ENCODE assay signal across 24 cellular contexts in genomic region chr6:54059683-54060082, GRCh38. TPM values are rescaled to one million over a fixed set of nuclear protein-coding genes. Genes with fewer than 3 reads are reported as not detected.
A peak's percentile ranks its signal among the peaks of the same experiment; 100 is the strongest.
DNase-seq lines count a peak whose midpoint lies in the region; ATAC-seq, FAIRE-seq and TF ChIP-seq lines count a peak whose summit lies in the region.
"Had no signal": no experiment of that assay in that cellular context is flagged by ENCODE, and none has a peak within 500 bp of the region (broad histone marks: within the 10 kb centered on the region; RNA-seq: fewer than 3 reads in every experiment).

No MANE protein-coding gene starts in this region.

- CTCF ChIA-PET in HepG2 (lab: Yijun Ruan, JAX; ENCODE audit: low intra/inter-chr PET ratio, low total read pairs): no interaction called here

- ATAC-seq in HepG2: no peak
- ATAC-seq in right lobe of liver: no peak
- ATAC-seq: activated T-helper 17 cell treated with anti-CD3 and anti-CD28 coated beads, Interleukin-2, amount 50 U/mL, for 72 hours; CD8-positive, alpha-beta T cell had no signal

- TF ChIP-seq RAD21 in HepG2 (CRISPR knock-in tag; IDR thresholded peaks at IDR 0.05): no peak

- no peak overlapping the region for H3K4me3 Mint-ChIP-seq in T-helper 2 cell treated with Interferon-gamma antibody and Interleukin-4, amounts not matched to agents 5 μg/mL and 100 μg/mL, for 36 hours
- H3K4me3 Mint-ChIP-seq: activated T-helper 17 cell treated with anti-CD3 and anti-CD28 coated beads, Interleukin-2, amount 50 U/mL, for 72 hours; CD8-positive, alpha-beta T cell had no signal

- H3K27me3 ChIP-seq in HepG2 (ENCODE audit: control insufficient read depth in 1 of 2, insufficient read depth in 2 of 2, low read length in 2 of 2) (no peaks in the 10 kb centered on the region), right lobe of liver (no peaks in the 10 kb centered on the region), adipocyte (replicated peaks; ENCODE audit: control insufficient read depth, insufficient read depth, low read length) (no peaks in the 10 kb centered on the region)
- H3K27me3 ChIP-seq: Peyer's patch, thyroid gland had no signal

- intact Hi-C loops in HepG2 (cut with micrococcal nuclease; ENCODE audit: unreplicated experiment) (no loop called here), right lobe of liver (cut with DNase I) (no loop called here)

- peaks cover 9% of the 10 kb centered on the region for H3K4me1 ChIP-seq in HepG2 (ENCODE audit: insufficient read depth, low read length)
- H3K4me1 ChIP-seq in right lobe of liver: peaks cover 0 to 25% (median 2%) of the 10 kb centered on the region in 4 donors
- H3K4me1 ChIP-seq in adipocyte (ENCODE audit: control insufficient read depth, insufficient read depth, low read length): peaks cover 45% of the 10 kb centered on the region
- H3K4me1 ChIP-seq: Peyer's patch had no signal

- POLR2A ChIA-PET in HepG2 (lab: Yijun Ruan, JAX): no interaction called here

- no peaks in the 10 kb centered on the region for H3K9me3 ChIP-seq in HepG2 (ENCODE audit: low read length)
- H3K9me3 ChIP-seq in right lobe of liver: no peaks in the 10 kb centered on the region
- no peaks in the 10 kb centered on the region for H3K9me3 ChIP-seq in adipocyte (ENCODE audit: control insufficient read depth, low read length)
- H3K9me3 ChIP-seq: Peyer's patch, thyroid gland had no signal

- DNase-seq in HepG2 (ENCODE audit: low spot score) (no peak), right lobe of liver (no peak), adipocyte (ENCODE audit: low read depth) (peak; percentile 19), NCI-H1694 (lab: John Stamatoyannopoulos, UW) (no peak), EL (no peak), SIG-M5 (lab: John Stamatoyannopoulos, UW) (no peak)
- DNase-seq in T-helper 2 cell treated with Interferon-gamma antibody and Interleukin-4, amounts not matched to agents 5 μg/mL and 100 μg/mL, for 36 hours (ENCODE audit: low spot score): no peak
- DNase-seq: caudate nucleus; CD8-positive, alpha-beta T cell; hippocampal formation; NCI-H1417 treated with DMSO at 0.1 percent for 48 hours; NCI-H2171 treated with DMSO at 0.1 percent for 48 hours; NCI-H82; Peyer's patch; T1000; thyroid gland had no signal

- H3K36me3 ChIP-seq in HepG2 (replicated peaks in 1 of 2; ENCODE audit: control insufficient read depth in 1 of 2, insufficient read depth in 2 of 2, low read length in 2 of 2) (no peaks in the 10 kb centered on the region), right lobe of liver (no peaks in the 10 kb centered on the region), adipocyte (ENCODE audit: control insufficient read depth, insufficient read depth, low read length, severe bottlenecking) (no peaks in the 10 kb centered on the region)
- H3K36me3 ChIP-seq: Peyer's patch, thyroid gland had no signal

- no peak overlapping the region for H2AFZ ChIP-seq in HepG2 (ENCODE audit: low read length)

- H3K9ac ChIP-seq in HepG2 (ENCODE audit: insufficient read depth, low read depth, low read length) (no peak overlapping the region), adipocyte (ENCODE audit: low read length) (peak overlapping the region; percentile 76)

- H3K4me2 ChIP-seq in HepG2 (ENCODE audit: low read depth, low read length): 0 out of 2 replicates have a peak overlapping the region, but pooled peaks have one; percentile 25

- no peak overlapping the region for H3K27ac Mint-ChIP-seq in T-helper 2 cell treated with Interferon-gamma antibody and Interleukin-4, amounts not matched to agents 5 μg/mL and 100 μg/mL, for 36 hours
- H3K27ac Mint-ChIP-seq: activated T-helper 17 cell treated with anti-CD3 and anti-CD28 coated beads, Interleukin-2, amount 50 U/mL, for 72 hours; CD8-positive, alpha-beta T cell; progenitor cell of endocrine pancreas had no signal

- TF ChIP-seq CTCF in HepG2 (CRISPR knock-in tag; IDR thresholded peaks at IDR 0.05) (no peak), right lobe of liver (IDR thresholded peaks at IDR 0.05) (no peak)

- H3K27ac ChIP-seq in HepG2 (ENCODE audit: extremely low read length, insufficient read depth, low read length): no peak overlapping the region
- peak overlapping the region in 1 of 3 donors; percentile 29 for H3K27ac ChIP-seq in right lobe of liver
- H3K27ac ChIP-seq: Peyer's patch, SK-N-MC, thyroid gland had no signal

- H3K4me3 ChIP-seq in HepG2 (replicated peaks in 1 of 3; ENCODE audit: insufficient read depth in 1 of 3, low read depth in 2 of 3, low read length in 3 of 3) (no peak overlapping the region), right lobe of liver (no peak overlapping the region), adipocyte (ENCODE audit: low read length) (peak overlapping the region; percentile 67)
- H3K4me3 ChIP-seq: Peyer's patch, thyroid gland had no signal

- no peaks in the 10 kb centered on the region for H3K4me1 Mint-ChIP-seq in T-helper 2 cell treated with Interferon-gamma antibody and Interleukin-4, amounts not matched to agents 5 μg/mL and 100 μg/mL, for 36 hours (ENCODE audit: low read depth)
- H3K4me1 Mint-ChIP-seq: activated T-helper 17 cell treated with anti-CD3 and anti-CD28 coated beads, Interleukin-2, amount 50 U/mL, for 72 hours had no signal

- BruUV-seq in HepG2 (replicated peaks; lab: Mats Ljungman, UMichigan): no TSS peak

- TF ChIP-seq POLR2A in HepG2 (IDR thresholded peaks at IDR 0.05; ENCODE audit: insufficient read depth in 1 of 2, low read depth in 2 of 2, low read length in 2 of 2) (no peak), right lobe of liver (IDR thresholded peaks at IDR 0.05) (no peak)

- H4K20me1 ChIP-seq in HepG2 (ENCODE audit: insufficient read depth, low read length): no peaks in the 10 kb centered on the region

- H3K79me2 ChIP-seq in HepG2 (ENCODE audit: insufficient read depth, low read length): no peaks in the 10 kb centered on the region

- TF ChIP-seq EP300 in HepG2 (IDR thresholded peaks at IDR 0.05; ENCODE audit: low read depth in 2 of 2, low read length in 2 of 2) (no peak), HepG2 (CRISPR knock-in tag; IDR thresholded peaks at IDR 0.05; ENCODE audit: borderline replicate concordance) (no peak)

- 39% methylated on average over 2 of the region's 2 CpGs for WGBS in HepG2 (ENCODE audit: low lambda C conversion rate)
- WGBS in right lobe of liver (ENCODE audit: insufficient coverage, low coverage, low lambda C conversion rate, missing lambda C conversion rate): 28% methylated on average over 2 of the region's 2 CpGs

- H3K27me3 Mint-ChIP-seq in T-helper 2 cell treated with Interferon-gamma antibody and Interleukin-4, amounts not matched to agents 5 μg/mL and 100 μg/mL, for 36 hours (ENCODE audit: low read depth): no peaks in the 10 kb centered on the region
- H3K27me3 Mint-ChIP-seq: activated T-helper 17 cell treated with anti-CD3 and anti-CD28 coated beads, Interleukin-2, amount 50 U/mL, for 72 hours; progenitor cell of endocrine pancreas had no signal

- FAIRE-seq in HepG2 (lab: Jason Lieb, UNC) (no peak), islet of Langerhans (lab: Jason Lieb, UNC) (peak; percentile 90)

- H3K9me3 Mint-ChIP-seq in T-helper 2 cell treated with Interferon-gamma antibody and Interleukin-4, amounts not matched to agents 5 μg/mL and 100 μg/mL, for 36 hours: no peaks in the 10 kb centered on the region
- H3K9me3 Mint-ChIP-seq: activated T-helper 17 cell treated with anti-CD3 and anti-CD28 coated beads, Interleukin-2, amount 50 U/mL, for 72 hours; CD8-positive, alpha-beta T cell had no signal

- in situ Hi-C loops in HepG2 (cut with HindIII; ENCODE audit: extremely low pct_ligation_motif_present, low pct_unique_long_range_greater_than_20kb): no loop called here

- H3K36me3 Mint-ChIP-seq in T-helper 2 cell treated with Interferon-gamma antibody and Interleukin-4, amounts not matched to agents 5 μg/mL and 100 μg/mL, for 36 hours (ENCODE audit: low read depth): no peaks in the 10 kb centered on the region
- H3K36me3 Mint-ChIP-seq: CD8-positive, alpha-beta T cell had no signal

TF ChIP-seq in HepG2, 621 proteins besides CTCF, POLR2A, EP300 and RAD21 (continues in another document):
- TF ChIP-seq SOX5 (CRISPR knock-in tag; IDR thresholded peaks at IDR 0.05; ENCODE audit: borderline replicate concordance) (no peak), CENPX (CRISPR knock-in tag; IDR thresholded peaks at IDR 0.05) (no peak), GATA4 (IDR thresholded peaks at IDR 0.05; ENCODE audit: borderline replicate concordance, low read depth) (no peak), DR1 (CRISPR knock-in tag; IDR thresholded peaks at IDR 0.05) (no peak), KLF11 (CRISPR knock-in tag; IDR thresholded peaks at IDR 0.05) (no peak), HNF4G (IDR thresholded peaks at IDR 0.05; ENCODE audit: borderline replicate concordance, low read depth, low read length) (no peak), HNF4G (CRISPR knock-in tag; IDR thresholded peaks at IDR 0.05; ENCODE audit: borderline replicate concordance, low read depth) (no peak), MZF1 (CRISPR knock-in tag; IDR thresholded peaks at IDR 0.05; ENCODE audit: borderline replicate concordance) (no peak), ZNF557 (CRISPR knock-in tag; IDR thresholded peaks at IDR 0.05) (no peak), ISL2 (CRISPR knock-in tag; IDR thresholded peaks at IDR 0.05) (no peak)

RNA-seq across cellular contexts. Expression of gene MLIP, which starts 51.6 kb away (rescaled TPM):
- 0.33 TPM in 1 of 2 replicates, not detected in the other for total RNA-seq in HepG2 (2016; rRNA removed; fragmentation: Illumina TruSeq; extraction: Trizol)
- total RNA-seq in HepG2 (2016; cell fraction: cytosol; rRNA removed; fragmentation: Illumina TruSeq; extraction: Trizol; ENCODE audit: low read depth): not detected in 2 replicates
- total RNA-seq in HepG2 (2016; cell fraction: insoluble cytoplasmic fraction; rRNA removed; fragmentation: Illumina TruSeq; extraction: Trizol): 0.15 and 0.24 TPM in 2 replicates
- total RNA-seq in HepG2 (2016; cell fraction: membrane; rRNA removed; fragmentation: Illumina TruSeq; extraction: Trizol): not detected in 2 replicates
- total RNA-seq in HepG2 (2016; cell fraction: nucleus; rRNA removed; fragmentation: Illumina TruSeq; extraction: Trizol): 0.78 and 1.1 TPM in 2 replicates
- 0.08 TPM in 1 of 2 replicates, not detected in the other for polyA plus RNA-seq in HepG2 (2011; rRNA removed)
- not detected in 2 replicates for polyA plus RNA-seq in HepG2 (2011; cell fraction: cytosol; rRNA removed)
- polyA plus RNA-seq in HepG2 (2011; cell fraction: nucleus; rRNA removed): not detected in 2 replicates
- polyA plus RNA-seq in HepG2 (2012): not detected in 2 replicates
- polyA plus RNA-seq in HepG2 (2016; cell fraction: cytosol; fragmentation: Illumina TruSeq; extraction: Trizol; ENCODE audit: low read depth): not detected in 2 replicates
- not detected in 2 replicates for polyA plus RNA-seq in HepG2 (2016; cell fraction: insoluble cytoplasmic fraction; fragmentation: Illumina TruSeq; extraction: Trizol; ENCODE audit: low read depth)
- polyA plus RNA-seq in HepG2 (2016; cell fraction: membrane; fragmentation: Illumina TruSeq; extraction: Trizol; ENCODE audit: low read depth): not detected in 2 replicates
- not detected in 2 replicates for polyA plus RNA-seq in HepG2 (2016; cell fraction: nucleus; fragmentation: Illumina TruSeq; extraction: Trizol; ENCODE audit: insufficient read depth, low read depth)
- polyA minus RNA-seq in HepG2 (2011; rRNA and poly(A)+ RNA removed; ENCODE audit: low replicate concordance): 0.54 TPM in 1 of 2 replicates, not detected in the other
- polyA minus RNA-seq in HepG2 (2011; cell fraction: cytosol; rRNA and poly(A)+ RNA removed): not detected in 2 replicates
- 7.8 TPM in 1 of 2 replicates, not detected in the other for polyA minus RNA-seq in HepG2 (2011; cell fraction: nucleus; rRNA and poly(A)+ RNA removed)
- 10 to 100 TPM; 20.2 to 64.6 (median 24.4) TPM for total RNA-seq in right lobe of liver
- total RNA-seq: activated T-helper 17 cell treated with anti-CD3 and anti-CD28 coated beads, Interleukin-2, amount 50 U/mL, for 72 hours; CD8-positive, alpha-beta T cell; Daoy; HT-29; kidney epithelial cell; progenitor cell of endocrine pancreas had no signal
- polyA plus RNA-seq: neural cell had no signal

Comparison
In these comparisons a context has a peak if more than half of its experiments do, and no peak if none do; other contexts are left out.
1. RNA of gene MLIP, which starts 51.6 kb away (total RNA-seq): 20.2 to 64.6 TPM in right lobe of liver; 0.15 to 1.1 TPM in HepG2; every median in the first group is over 10 times any median in the second.